Comparison of ENCODE assay signal across 8 cellular contexts in the genomic region with DNA sequence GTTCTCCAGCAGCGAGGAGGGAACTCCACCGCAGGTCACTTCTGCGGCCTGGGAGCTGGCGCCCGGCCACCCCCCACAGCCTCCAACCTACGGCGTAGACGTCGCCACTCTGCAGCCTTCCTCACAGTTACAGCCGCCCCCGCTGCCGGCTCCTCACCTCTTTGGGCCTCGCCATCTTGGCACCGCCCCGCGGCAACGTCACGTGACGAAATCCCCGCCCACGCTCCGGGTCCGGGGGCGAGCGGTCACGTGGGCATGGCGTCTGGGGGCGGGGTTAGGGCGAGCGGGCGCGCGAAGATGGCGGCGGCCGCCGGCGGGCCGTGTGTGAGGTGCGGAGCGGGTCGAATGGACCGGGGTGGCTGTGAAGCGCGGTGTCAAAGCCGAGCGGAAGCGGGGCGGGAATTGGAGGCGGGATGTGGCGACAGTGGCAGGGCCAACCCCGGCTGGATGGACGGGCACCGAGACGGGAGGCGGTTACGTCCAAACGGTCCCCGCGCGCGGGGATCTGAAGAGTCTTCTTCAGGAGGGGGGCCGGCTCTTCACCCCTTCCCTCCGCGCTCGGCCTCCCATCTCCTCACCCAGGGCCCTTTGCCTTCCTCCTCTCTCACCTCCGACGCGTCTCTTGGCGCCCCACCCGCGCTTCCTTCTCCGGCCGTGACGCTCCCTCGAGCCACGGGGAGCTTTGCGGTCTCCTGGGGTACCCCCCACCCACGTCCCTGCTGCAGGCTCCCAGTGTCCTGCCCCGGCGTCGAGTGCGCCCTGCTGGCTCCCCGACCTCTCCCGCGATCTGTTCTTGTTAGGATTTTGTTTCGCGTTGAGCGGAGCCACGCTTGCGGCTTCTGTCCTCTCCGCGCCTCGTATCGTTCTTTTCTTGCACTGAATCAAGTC. TPM values are rescaled to one million over a fixed set of nuclear protein-coding genes. Genes with fewer than 3 reads are reported as not detected.
DNase-seq lines count a peak whose midpoint lies in the region; ATAC-seq, FAIRE-seq and TF ChIP-seq lines count a peak whose summit lies in the region.

A gene (minus strand): TSS at position 181 of the 888 bp plus-strand sequence. CDS start 300 bp downstream, outside the sequence.
A gene with protein sequence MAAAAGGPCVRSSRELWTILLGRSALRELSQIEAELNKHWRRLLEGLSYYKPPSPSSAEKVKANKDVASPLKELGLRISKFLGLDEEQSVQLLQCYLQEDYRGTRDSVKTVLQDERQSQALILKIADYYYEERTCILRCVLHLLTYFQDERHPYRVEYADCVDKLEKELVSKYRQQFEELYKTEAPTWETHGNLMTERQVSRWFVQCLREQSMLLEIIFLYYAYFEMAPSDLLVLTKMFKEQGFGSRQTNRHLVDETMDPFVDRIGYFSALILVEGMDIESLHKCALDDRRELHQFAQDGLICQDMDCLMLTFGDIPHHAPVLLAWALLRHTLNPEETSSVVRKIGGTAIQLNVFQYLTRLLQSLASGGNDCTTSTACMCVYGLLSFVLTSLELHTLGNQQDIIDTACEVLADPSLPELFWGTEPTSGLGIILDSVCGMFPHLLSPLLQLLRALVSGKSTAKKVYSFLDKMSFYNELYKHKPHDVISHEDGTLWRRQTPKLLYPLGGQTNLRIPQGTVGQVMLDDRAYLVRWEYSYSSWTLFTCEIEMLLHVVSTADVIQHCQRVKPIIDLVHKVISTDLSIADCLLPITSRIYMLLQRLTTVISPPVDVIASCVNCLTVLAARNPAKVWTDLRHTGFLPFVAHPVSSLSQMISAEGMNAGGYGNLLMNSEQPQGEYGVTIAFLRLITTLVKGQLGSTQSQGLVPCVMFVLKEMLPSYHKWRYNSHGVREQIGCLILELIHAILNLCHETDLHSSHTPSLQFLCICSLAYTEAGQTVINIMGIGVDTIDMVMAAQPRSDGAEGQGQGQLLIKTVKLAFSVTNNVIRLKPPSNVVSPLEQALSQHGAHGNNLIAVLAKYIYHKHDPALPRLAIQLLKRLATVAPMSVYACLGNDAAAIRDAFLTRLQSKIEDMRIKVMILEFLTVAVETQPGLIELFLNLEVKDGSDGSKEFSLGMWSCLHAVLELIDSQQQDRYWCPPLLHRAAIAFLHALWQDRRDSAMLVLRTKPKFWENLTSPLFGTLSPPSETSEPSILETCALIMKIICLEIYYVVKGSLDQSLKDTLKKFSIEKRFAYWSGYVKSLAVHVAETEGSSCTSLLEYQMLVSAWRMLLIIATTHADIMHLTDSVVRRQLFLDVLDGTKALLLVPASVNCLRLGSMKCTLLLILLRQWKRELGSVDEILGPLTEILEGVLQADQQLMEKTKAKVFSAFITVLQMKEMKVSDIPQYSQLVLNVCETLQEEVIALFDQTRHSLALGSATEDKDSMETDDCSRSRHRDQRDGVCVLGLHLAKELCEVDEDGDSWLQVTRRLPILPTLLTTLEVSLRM (N-terminal part only) (plus strand): TSS at position 277 of the 888 bp plus-strand sequence. CDS start 21 bp downstream, at position 298.

- H3K79me2 ChIP-seq in MM.1S (ENCODE audit: low read length), result peaks cover 48% of the 10 kb centered on the region

- H3K27ac ChIP-seq in MM.1S (ENCODE audit: low read length), result peak within 1 kb of the TSS; percentile 56; the same call in 1 of the 2 replicates
- H3K27ac ChIP-seq in SJCRH30, result peak within 1 kb of the TSS; percentile 82
- peak within 1 kb of the TSS; percentile 56 for H3K27ac ChIP-seq in foreskin keratinocyte

- H3K4me3 ChIP-seq in HAP-1 (peak within 1 kb of the TSS; percentile 96), MM.1S (ENCODE audit: low read length) (peak within 1 kb of the TSS; percentile 87), SJCRH30 (peak within 1 kb of the TSS; percentile 95), neuron (ENCODE audit: low read length) (peak within 1 kb of the TSS; percentile 89)

- H3K4me1 ChIP-seq in HAP-1 (peaks cover 4% of the 10 kb centered on the region; the same call in 1 of the 2 replicates), MM.1S (ENCODE audit: low read length) (peaks cover 10% of the 10 kb centered on the region), SJCRH30 (peaks cover 6% of the 10 kb centered on the region), foreskin keratinocyte (no peaks in the 10 kb centered on the region), neuron (ENCODE audit: insufficient read depth, low read length) (peaks cover 9% of the 10 kb centered on the region)

- H3K4me2 ChIP-seq in MM.1S (ENCODE audit: low read depth, low read length), result peak within 1 kb of the TSS; percentile 99

- H2AFZ ChIP-seq in MM.1S (ENCODE audit: low read length), result peak within 1 kb of the TSS; percentile 86
- H2AFZ ChIP-seq in neuron (ENCODE audit: low read depth, low read length), result peak within 1 kb of the TSS; percentile 91

- H3K9me3 ChIP-seq in HAP-1 (no peaks in the 10 kb centered on the region), MM.1S (replicated peaks; ENCODE audit: insufficient read depth, low read length) (no peaks in the 10 kb centered on the region), SJCRH30 (replicated peaks) (no peaks in the 10 kb centered on the region), neuron (ENCODE audit: low read length) (no peaks in the 10 kb centered on the region)

- peaks cover 28% of the 10 kb centered on the region for H3K36me3 ChIP-seq in HAP-1 (replicated peaks)
- no peaks in the 10 kb centered on the region for H3K36me3 ChIP-seq in MM.1S (replicated peaks; ENCODE audit: insufficient read depth, low read length)
- H3K36me3 ChIP-seq in SJCRH30, result peaks cover 36% of the 10 kb centered on the region
- H3K36me3 ChIP-seq in neuron (ENCODE audit: insufficient read depth, low read length), result peaks cover 30% of the 10 kb centered on the region

- peak; percentile 72 for ATAC-seq in foreskin keratinocyte

- H3K9ac ChIP-seq in MM.1S (ENCODE audit: low read length), result peak within 1 kb of the TSS; percentile 89

- peak; percentile 13 for FAIRE-seq in G401.6 (lab: Jason Lieb, UNC)

- TF ChIP-seq CTCF in MM.1S (IDR thresholded peaks at IDR 0.05; ENCODE audit: low read length), result no peak
- TF ChIP-seq CTCF in foreskin keratinocyte (conservative IDR thresholded peaks at IDR 0.05), result no peak

- no peaks in the 10 kb centered on the region for H3K27me3 ChIP-seq in HAP-1 (ENCODE audit: low read depth)
- H3K27me3 ChIP-seq in MM.1S (replicated peaks; ENCODE audit: insufficient read depth, low read length), result no peaks in the 10 kb centered on the region
- no peaks in the 10 kb centered on the region for H3K27me3 ChIP-seq in SJCRH30
- H3K27me3 ChIP-seq in foreskin keratinocyte, result no peaks in the 10 kb centered on the region
- H3K27me3 ChIP-seq in neuron (ENCODE audit: insufficient read depth, low read length), result no peaks in the 10 kb centered on the region

- H4K20me1 ChIP-seq in MM.1S (ENCODE audit: insufficient read depth, low read length), result no peaks in the 10 kb centered on the region

- no peaks in the 10 kb centered on the region for H3F3A ChIP-seq in MM.1S (ENCODE audit: insufficient read depth, low read length)

- DNase-seq in HAP-1 (ENCODE audit: low spot score in 2 of 2), result peak; percentile 80 to 99
- peak; percentile 94 for DNase-seq in MM.1S
- DNase-seq in SJCRH30, result peak; percentile 97
- DNase-seq in activated gamma-delta T cell treated with anti-CD3 and anti-CD28 coated beads, Interleukin-2, amount 50 U/mL, for 16 hours (ENCODE audit: low read depth), result peak; percentile 99
- peak; percentile 57 to 75 for DNase-seq in foreskin keratinocyte
- DNase-seq in stromal cell of bone marrow (ENCODE audit: low read depth), result peak; percentile 78

- no peaks in the 10 kb centered on the region for H3K9me2 ChIP-seq in MM.1S (replicated peaks; ENCODE audit: insufficient read depth, low read length)

- in situ Hi-C loops in HAP-1 (cut with MboI; ENCODE audit: low sequenced_read_pairs), result no loop called here

RNA-seq across cellular contexts. Expression of the first gene that starts in this region (rescaled TPM):
- 21.9 and 24.9 TPM in 2 replicates for total RNA-seq in SJCRH30 (2014; rRNA removed; shearing (Covaris generic))
- 21.1 and 21.5 TPM in 2 replicates for total RNA-seq in foreskin keratinocyte
- polyA plus RNA-seq in foreskin keratinocyte, result 20.2 and 22.0 TPM in 2 replicates

RNA-seq across cellular contexts. Expression of the second gene that starts in this region (rescaled TPM):
- total RNA-seq in SJCRH30 (2014; rRNA removed; shearing (Covaris generic)), result 132 and 136 TPM in 2 replicates
- total RNA-seq in foreskin keratinocyte, result 55.3 and 61.2 TPM in 2 replicates
- 21.9 and 26.5 TPM in 2 replicates for polyA plus RNA-seq in foreskin keratinocyte

Comparison
In these comparisons a context has a peak if more than half of its experiments do, and no peak if none do; other contexts are left out.
1. Peak in every context shown above with its lines: DNase-seq, ATAC-seq, H3K4me3 ChIP-seq and H3K27ac ChIP-seq.